8 cellular contexts compared by ENCODE assay signal in the genomic region with DNA sequence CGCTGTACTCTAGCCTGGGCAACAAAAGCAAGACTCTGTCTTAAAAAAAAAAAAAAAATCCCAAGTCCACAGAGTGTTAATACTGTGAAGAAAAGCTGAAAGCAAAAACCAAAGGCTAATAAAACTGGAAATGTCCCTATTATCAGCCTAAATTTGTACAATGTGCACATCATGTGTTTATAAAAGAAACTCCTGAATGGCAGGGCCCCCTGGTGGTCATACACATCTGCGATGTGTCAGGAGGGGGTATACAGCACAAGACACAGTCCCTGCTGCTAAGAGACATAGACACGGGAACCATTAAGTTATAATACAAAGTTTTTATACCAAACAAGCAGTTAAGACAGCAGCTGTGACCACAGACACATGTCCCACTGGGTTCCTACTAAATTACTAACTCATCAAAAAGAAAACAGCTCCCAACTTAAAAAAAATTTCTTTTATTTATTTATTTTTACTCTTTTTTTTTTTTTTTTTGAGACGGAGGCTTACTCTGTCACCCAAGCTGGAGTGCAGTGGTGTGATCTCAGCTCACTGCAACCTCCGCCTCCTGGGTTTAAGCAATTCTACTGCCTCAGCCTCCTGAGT. TPM values are rescaled to one million over a fixed set of nuclear protein-coding genes. Genes with fewer than 3 reads are reported as not detected.
DNase-seq lines count a peak whose midpoint lies in the region; TF ChIP-seq lines count a peak whose summit lies in the region.

No MANE protein-coding gene starts in this region.

- TF ChIP-seq CTCF in foreskin fibroblast (IDR thresholded peaks at IDR 0.05; ENCODE audit: low read depth, low read length): peak; percentile 86
- TF ChIP-seq CTCF in ovary (IDR thresholded peaks at IDR 0.05): peak; percentile 38 to 53 (median 43)
- peak; percentile 91 for TF ChIP-seq CTCF in type B pancreatic cell (conservative IDR thresholded peaks at IDR 0.05)

- peaks cover 28% of the 10 kb centered on the region for H3K36me3 Mint-ChIP-seq in activated T-helper 2 cell treated with anti-CD3 and anti-CD28 coated beads, Interferon-gamma antibody, Interleukin-2, Interleukin-4, amounts not matched to agents 10 μg/mL and 5 μg/mL and 100 μg/mL, durations not matched to agents 14 hours and 24 hours and 36 hours (ENCODE audit: low read depth)
- H3K36me3 Mint-ChIP-seq in type B pancreatic cell: peaks cover 7% of the 10 kb centered on the region

- H3K27me3 ChIP-seq in ovary: no peaks in the 10 kb centered on the region

- no peaks in the 10 kb centered on the region for H3K4me1 ChIP-seq in ovary (ENCODE audit: insufficient read depth)

- 47 to 52% (median 51%) methylated on average over 5 of the region's 5 CpGs for WGBS in ovary, 3 donors

- no peaks in the 10 kb centered on the region for H3K27me3 Mint-ChIP-seq in activated T-helper 2 cell treated with anti-CD3 and anti-CD28 coated beads, Interferon-gamma antibody, Interleukin-2, Interleukin-4, amounts not matched to agents 10 μg/mL and 5 μg/mL and 100 μg/mL, durations not matched to agents 14 hours and 24 hours and 36 hours (ENCODE audit: low read depth)
- no peaks in the 10 kb centered on the region for H3K27me3 Mint-ChIP-seq in type B pancreatic cell

- H3K36me3 ChIP-seq in ovary: no peaks in the 10 kb centered on the region

- no peak overlapping the region for H3K4me3 ChIP-seq in Jurkat, Clone E6-1 (ENCODE audit: low read length)
- no peak overlapping the region for H3K4me3 ChIP-seq in foreskin fibroblast (ENCODE audit: low read depth in 1 of 2, low read length in 2 of 2)
- no peak overlapping the region for H3K4me3 ChIP-seq in ovary

- DNase-seq in NCI-H82 (lab: John Stamatoyannopoulos, UW) (peak; percentile 84), NCI-H82 treated with DMSO at 0.1 percent for 48 hours (lab: John Stamatoyannopoulos, UW; ENCODE audit: unreplicated experiment) (no peak), SHP77 (lab: John Stamatoyannopoulos, UW) (peak; percentile 65 to 74), foreskin fibroblast (peak; percentile 76 to 92), ovary (peak; percentile 65 to 81 (median 80)), type B pancreatic cell (ENCODE audit: extremely low spot score, unreplicated experiment) (no peak)
- DNase-seq in Jurkat, Clone E6-1 (ENCODE audit: low read depth, low spot score): peak; percentile 82
- DNase-seq in activated T-helper 2 cell treated with anti-CD3 and anti-CD28 coated beads, Interferon-gamma antibody, Interleukin-2, Interleukin-4, amounts not matched to agents 10 μg/mL and 5 μg/mL and 100 μg/mL, durations not matched to agents 14 hours and 24 hours and 36 hours (ENCODE audit: low spot score): peak; percentile 65

- H3K4me3 Mint-ChIP-seq in activated T-helper 2 cell treated with anti-CD3 and anti-CD28 coated beads, Interferon-gamma antibody, Interleukin-2, Interleukin-4, amounts not matched to agents 10 μg/mL and 5 μg/mL and 100 μg/mL, durations not matched to agents 14 hours and 24 hours and 36 hours (ENCODE audit: low read depth): no peak overlapping the region
- no peak overlapping the region for H3K4me3 Mint-ChIP-seq in type B pancreatic cell

- H3K4me1 Mint-ChIP-seq in activated T-helper 2 cell treated with anti-CD3 and anti-CD28 coated beads, Interferon-gamma antibody, Interleukin-2, Interleukin-4, amounts not matched to agents 10 μg/mL and 5 μg/mL and 100 μg/mL, durations not matched to agents 14 hours and 24 hours and 36 hours (ENCODE audit: low read depth): peaks cover 7% of the 10 kb centered on the region
- H3K4me1 Mint-ChIP-seq in type B pancreatic cell (ENCODE audit: unreplicated experiment): peaks cover 12% of the 10 kb centered on the region

- no peak for TF ChIP-seq POLR2A in ovary (IDR thresholded peaks at IDR 0.05)

- no peak for TF ChIP-seq EP300 in ovary (IDR thresholded peaks at IDR 0.05)

- intact Hi-C loops in activated T-helper 2 cell treated with anti-CD3 and anti-CD28 coated beads, Interferon-gamma antibody, Interleukin-2, Interleukin-4, amounts not matched to agents 10 μg/mL and 5 μg/mL and 100 μg/mL, durations not matched to agents 14 hours and 24 hours and 36 hours (cut with micrococcal nuclease): loop anchor here (1.0 to 5.0 kb wide), 4 partner anchors 34 to 329 kb away; partner anchors contain the start of gene ZNF710
- intact Hi-C loops in ovary (cut with DNase I): loop anchor here in 3 of 4 donors (10.0 kb wide), 4 partner anchors 167 to 327 kb away; partner anchors contain the start of gene AP3S2 (in 1 of the 3)

- H3K9me3 Mint-ChIP-seq in activated T-helper 2 cell treated with anti-CD3 and anti-CD28 coated beads, Interferon-gamma antibody, Interleukin-2, Interleukin-4, amounts not matched to agents 10 μg/mL and 5 μg/mL and 100 μg/mL, durations not matched to agents 14 hours and 24 hours and 36 hours: no peaks in the 10 kb centered on the region
- no peaks in the 10 kb centered on the region for H3K9me3 Mint-ChIP-seq in type B pancreatic cell

- no peaks in the 10 kb centered on the region for H3K9me3 ChIP-seq in ovary

- no peak overlapping the region for H3K27ac ChIP-seq in ovary

- H3K27ac Mint-ChIP-seq in activated T-helper 2 cell treated with anti-CD3 and anti-CD28 coated beads, Interferon-gamma antibody, Interleukin-2, Interleukin-4, amounts not matched to agents 10 μg/mL and 5 μg/mL and 100 μg/mL, durations not matched to agents 14 hours and 24 hours and 36 hours: peak overlapping the region; percentile 12
- peak overlapping the region; percentile 74 for H3K27ac Mint-ChIP-seq in type B pancreatic cell

RNA-seq across cellular contexts. Expression of gene IDH2, which starts 31.0 kb away (rescaled TPM):
- polyA plus RNA-seq in Jurkat, Clone E6-1 (2012; ENCODE audit: insufficient read depth, insufficient read length): 437 TPM
- 139 and 141 TPM in 2 replicates for total RNA-seq in activated T-helper 2 cell treated with anti-CD3 and anti-CD28 coated beads, Interferon-gamma antibody, Interleukin-2, Interleukin-4, amounts not matched to agents 10 μg/mL and 5 μg/mL and 100 μg/mL, durations not matched to agents 14 hours and 24 hours and 36 hours
- total RNA-seq in ovary: 10 to 100 TPM; 13.7 to 44.6 (median 25.4) TPM
- polyA plus RNA-seq in ovary: 10 to 100 TPM; 21.3 to 27.4 TPM
- total RNA-seq in type B pancreatic cell (ENCODE audit: low replicate concordance): 225 and 247 TPM in 2 replicates

Comparison
In these comparisons a context has a peak if more than half of its experiments do, and no peak if none do; other contexts are left out.
1. DNase-seq: peak in NCI-H82 (single experiment), Jurkat, Clone E6-1 (single experiment), SHP77 (2 of 2), activated T-helper 2 cell treated with anti-CD3 and anti-CD28 coated beads, Interferon-gamma antibody, Interleukin-2, Interleukin-4, amounts not matched to agents 10 μg/mL and 5 μg/mL and 100 μg/mL, durations not matched to agents 14 hours and 24 hours and 36 hours (single experiment), foreskin fibroblast (2 of 2) and ovary (5 of 5); none in NCI-H82 treated with DMSO at 0.1 percent for 48 hours (single experiment) and type B pancreatic cell (single experiment).
2. Peak in every context shown above with its lines, with median percentiles within 50 percentile points of each other: CTCF ChIP-seq.